3 cellular contexts compared by ENCODE assay signal in genomic region chr22:24434472-24435322, GRCh38.
TF ChIP-seq lines count a peak whose summit lies in the region.

No MANE protein-coding gene starts in this region.

TF ChIP-seq in SK-N-SH, 30 proteins besides CTCF, POLR2A, EP300 and RAD21:
- TF ChIP-seq NRF1 (IDR thresholded peaks at IDR 0.05; ENCODE audit: low read depth, low read length): no peak
- no peak for TF ChIP-seq MEF2A (IDR thresholded peaks at IDR 0.05; ENCODE audit: borderline replicate concordance, low read depth)

TF ChIP-seq in SK-N-SH treated with all-trans-retinoic acid at 6 μM for 48 hours, 23 proteins besides CTCF, POLR2A, EP300 and RAD21:
- TF ChIP-seq RARB (CRISPR knock-in tag; IDR thresholded peaks at IDR 0.05) (no peak), TCF4 (CRISPR knock-in tag; IDR thresholded peaks at IDR 0.05; ENCODE audit: borderline replicate concordance) (no peak), ZNF8 (CRISPR knock-in tag; IDR thresholded peaks at IDR 0.05) (no peak), SNAI2 (CRISPR knock-in tag; IDR thresholded peaks at IDR 0.05) (no peak), ZNF70 (CRISPR knock-in tag; IDR thresholded peaks at IDR 0.05) (no peak), CREB5 (CRISPR knock-in tag; IDR thresholded peaks at IDR 0.05; ENCODE audit: low read depth) (no peak), TOX (CRISPR knock-in tag; IDR thresholded peaks at IDR 0.05; ENCODE audit: borderline replicate concordance) (no peak), ZFP30 (CRISPR knock-in tag; IDR thresholded peaks at IDR 0.05) (no peak), GLIS3 (CRISPR knock-in tag; IDR thresholded peaks at IDR 0.05) (no peak), ESRRG (CRISPR knock-in tag; IDR thresholded peaks at IDR 0.05) (no peak), ZFP3 (CRISPR knock-in tag; IDR thresholded peaks at IDR 0.05) (no peak), BACH2 (CRISPR knock-in tag; IDR thresholded peaks at IDR 0.05; ENCODE audit: borderline replicate concordance) (no peak)
- TF ChIP-seq, protein P1, sequence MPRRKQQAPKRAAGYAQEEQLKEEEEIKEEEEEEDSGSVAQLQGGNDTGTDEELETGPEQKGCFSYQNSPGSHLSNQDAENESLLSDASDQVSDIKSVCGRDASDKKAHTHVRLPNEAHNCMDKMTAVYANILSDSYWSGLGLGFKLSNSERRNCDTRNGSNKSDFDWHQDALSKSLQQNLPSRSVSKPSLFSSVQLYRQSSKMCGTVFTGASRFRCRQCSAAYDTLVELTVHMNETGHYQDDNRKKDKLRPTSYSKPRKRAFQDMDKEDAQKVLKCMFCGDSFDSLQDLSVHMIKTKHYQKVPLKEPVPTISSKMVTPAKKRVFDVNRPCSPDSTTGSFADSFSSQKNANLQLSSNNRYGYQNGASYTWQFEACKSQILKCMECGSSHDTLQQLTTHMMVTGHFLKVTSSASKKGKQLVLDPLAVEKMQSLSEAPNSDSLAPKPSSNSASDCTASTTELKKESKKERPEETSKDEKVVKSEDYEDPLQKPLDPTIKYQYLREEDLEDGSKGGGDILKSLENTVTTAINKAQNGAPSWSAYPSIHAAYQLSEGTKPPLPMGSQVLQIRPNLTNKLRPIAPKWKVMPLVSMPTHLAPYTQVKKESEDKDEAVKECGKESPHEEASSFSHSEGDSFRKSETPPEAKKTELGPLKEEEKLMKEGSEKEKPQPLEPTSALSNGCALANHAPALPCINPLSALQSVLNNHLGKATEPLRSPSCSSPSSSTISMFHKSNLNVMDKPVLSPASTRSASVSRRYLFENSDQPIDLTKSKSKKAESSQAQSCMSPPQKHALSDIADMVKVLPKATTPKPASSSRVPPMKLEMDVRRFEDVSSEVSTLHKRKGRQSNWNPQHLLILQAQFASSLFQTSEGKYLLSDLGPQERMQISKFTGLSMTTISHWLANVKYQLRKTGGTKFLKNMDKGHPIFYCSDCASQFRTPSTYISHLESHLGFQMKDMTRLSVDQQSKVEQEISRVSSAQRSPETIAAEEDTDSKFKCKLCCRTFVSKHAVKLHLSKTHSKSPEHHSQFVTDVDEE (CRISPR knock-in tag; IDR thresholded peaks at IDR 0.05): no peak
- TF ChIP-seq, protein P2, sequence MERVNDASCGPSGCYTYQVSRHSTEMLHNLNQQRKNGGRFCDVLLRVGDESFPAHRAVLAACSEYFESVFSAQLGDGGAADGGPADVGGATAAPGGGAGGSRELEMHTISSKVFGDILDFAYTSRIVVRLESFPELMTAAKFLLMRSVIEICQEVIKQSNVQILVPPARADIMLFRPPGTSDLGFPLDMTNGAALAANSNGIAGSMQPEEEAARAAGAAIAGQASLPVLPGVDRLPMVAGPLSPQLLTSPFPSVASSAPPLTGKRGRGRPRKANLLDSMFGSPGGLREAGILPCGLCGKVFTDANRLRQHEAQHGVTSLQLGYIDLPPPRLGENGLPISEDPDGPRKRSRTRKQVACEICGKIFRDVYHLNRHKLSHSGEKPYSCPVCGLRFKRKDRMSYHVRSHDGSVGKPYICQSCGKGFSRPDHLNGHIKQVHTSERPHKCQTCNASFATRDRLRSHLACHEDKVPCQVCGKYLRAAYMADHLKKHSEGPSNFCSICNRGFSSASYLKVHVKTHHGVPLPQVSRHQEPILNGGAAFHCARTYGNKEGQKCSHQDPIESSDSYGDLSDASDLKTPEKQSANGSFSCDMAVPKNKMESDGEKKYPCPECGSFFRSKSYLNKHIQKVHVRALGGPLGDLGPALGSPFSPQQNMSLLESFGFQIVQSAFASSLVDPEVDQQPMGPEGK (CRISPR knock-in tag; IDR thresholded peaks at IDR 0.05; ENCODE audit: borderline replicate concordance): no peak

TF ChIP-seq in IMR-90, 13 proteins besides CTCF, POLR2A, EP300 and RAD21:
- TF ChIP-seq, protein P3, sequence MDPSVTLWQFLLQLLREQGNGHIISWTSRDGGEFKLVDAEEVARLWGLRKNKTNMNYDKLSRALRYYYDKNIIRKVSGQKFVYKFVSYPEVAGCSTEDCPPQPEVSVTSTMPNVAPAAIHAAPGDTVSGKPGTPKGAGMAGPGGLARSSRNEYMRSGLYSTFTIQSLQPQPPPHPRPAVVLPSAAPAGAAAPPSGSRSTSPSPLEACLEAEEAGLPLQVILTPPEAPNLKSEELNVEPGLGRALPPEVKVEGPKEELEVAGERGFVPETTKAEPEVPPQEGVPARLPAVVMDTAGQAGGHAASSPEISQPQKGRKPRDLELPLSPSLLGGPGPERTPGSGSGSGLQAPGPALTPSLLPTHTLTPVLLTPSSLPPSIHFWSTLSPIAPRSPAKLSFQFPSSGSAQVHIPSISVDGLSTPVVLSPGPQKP (IDR thresholded peaks at IDR 0.05; ENCODE audit: borderline replicate concordance, low read depth, low read length): no peak
- TF ChIP-seq FOS (IDR thresholded peaks at IDR 0.05; ENCODE audit: low read depth, low read length) (no peak), CHD1 (IDR thresholded peaks at IDR 0.05; ENCODE audit: low read depth, low read length) (no peak)
